Comparison of ENCODE assay signal across 19 cellular contexts in the genomic region with DNA sequence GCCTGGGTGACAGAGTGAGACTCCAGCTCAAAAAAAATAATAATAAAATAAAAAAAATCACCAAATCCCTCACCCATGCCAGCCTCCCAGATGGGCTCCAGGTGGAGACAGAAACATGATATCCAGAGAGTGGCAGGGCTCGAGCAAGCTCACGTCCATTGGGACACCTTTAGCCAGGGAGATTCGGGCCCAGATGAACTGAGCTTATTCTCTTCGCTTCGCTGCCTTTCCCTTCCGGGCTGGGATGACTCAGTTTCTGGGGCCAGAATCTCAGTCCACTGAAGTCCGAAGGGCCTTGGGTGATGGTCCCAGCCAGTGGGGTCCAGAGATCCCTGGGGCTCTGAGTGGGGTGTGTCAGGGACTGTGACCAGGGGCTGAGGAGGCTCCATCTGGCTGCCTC. TPM values are rescaled to one million over a fixed set of nuclear protein-coding genes. Genes with fewer than 3 reads are reported as not detected.
A peak's percentile ranks its signal among the peaks of the same experiment; 100 is the strongest.
DNase-seq lines count a peak whose midpoint lies in the region; ATAC-seq and TF ChIP-seq lines count a peak whose summit lies in the region.
"Had no signal": no experiment of that assay in that cellular context is flagged by ENCODE, and none has a peak within 500 bp of the region (broad histone marks: within the 10 kb centered on the region; RNA-seq: fewer than 3 reads in every experiment).

No MANE protein-coding gene starts in this region.

- H3K27me3 ChIP-seq in foreskin keratinocyte: peaks cover 48% of the 10 kb centered on the region

- POLR2A ChIA-PET in activated CD8-positive, alpha-beta T cell treated with anti-CD3 and anti-CD28 coated beads, Interleukin-2, amount 10 ng/mL, durations not matched to agents 7 days and 5 days (lab: Charles Lee): no interaction called here

- no peaks in the 10 kb centered on the region for H3K4me1 ChIP-seq in foreskin keratinocyte

- peak; percentile 18 for DNase-seq in DMS 273 treated with DMSO at 0.1 percent for 48 hours (lab: John Stamatoyannopoulos, UW)
- DNase-seq in NCI-H2171 (lab: John Stamatoyannopoulos, UW): peak; percentile 92
- DNase-seq in foreskin keratinocyte: no peak
- DNase-seq in renal cortical epithelial cell (ENCODE audit: low read depth): peak; percentile 67
- no peak for DNase-seq in activated CD8-positive, alpha-beta T cell treated with anti-CD3 and anti-CD28 coated beads, Interleukin-2, amount 10 ng/mL, durations not matched to agents 7 days and 5 days
- DNase-seq: AML-193, EL, HCEC 1CT, NCI-H1105, NCI-H2081, NCI-H510A treated with DMSO at 0.1 percent for 48 hours, PC-3, SW 1271 had no signal

- no peaks in the 10 kb centered on the region for H3K4me1 Mint-ChIP-seq in activated CD8-positive, alpha-beta T cell treated with anti-CD3 and anti-CD28 coated beads, Interleukin-2, amount 10 ng/mL, durations not matched to agents 7 days and 5 days (ENCODE audit: low read depth)
- H3K4me1 Mint-ChIP-seq: CD14-positive monocyte, GM23338 had no signal

- H3K9me3 Mint-ChIP-seq in activated CD8-positive, alpha-beta T cell treated with anti-CD3 and anti-CD28 coated beads, Interleukin-2, amount 10 ng/mL, durations not matched to agents 7 days and 5 days (ENCODE audit: insufficient read depth): no peaks in the 10 kb centered on the region

- H3K4me3 Mint-ChIP-seq in activated CD8-positive, alpha-beta T cell treated with anti-CD3 and anti-CD28 coated beads, Interleukin-2, amount 10 ng/mL, durations not matched to agents 7 days and 5 days: no peak overlapping the region
- H3K4me3 Mint-ChIP-seq: CD14-positive monocyte, GM23338 had no signal

- CTCF ChIA-PET in activated CD8-positive, alpha-beta T cell treated with anti-CD3 and anti-CD28 coated beads, Interleukin-2, amount 10 ng/mL, durations not matched to agents 7 days and 5 days (lab: Charles Lee): no interaction called here

- ATAC-seq in foreskin keratinocyte (no peak), GM21367 (IDR thresholded peaks at IDR 0.05; ENCODE audit: unreplicated experiment) (no peak), HG03039 (IDR thresholded peaks at IDR 0.05; ENCODE audit: unreplicated experiment) (no peak)
- ATAC-seq in activated CD8-positive, alpha-beta T cell treated with anti-CD3 and anti-CD28 coated beads, Interleukin-2, amount 10 ng/mL, durations not matched to agents 7 days and 5 days: no peak
- ATAC-seq: GM23338, K562, PC-3 had no signal

- no peaks in the 10 kb centered on the region for H3K36me3 Mint-ChIP-seq in activated CD8-positive, alpha-beta T cell treated with anti-CD3 and anti-CD28 coated beads, Interleukin-2, amount 10 ng/mL, durations not matched to agents 7 days and 5 days (ENCODE audit: low read depth)
- H3K36me3 Mint-ChIP-seq: CD14-positive monocyte had no signal

- peak; percentile 8 for TF ChIP-seq CTCF in foreskin keratinocyte (conservative IDR thresholded peaks at IDR 0.05)

- no peak overlapping the region for H3K27ac Mint-ChIP-seq in activated CD8-positive, alpha-beta T cell treated with anti-CD3 and anti-CD28 coated beads, Interleukin-2, amount 10 ng/mL, durations not matched to agents 7 days and 5 days
- H3K27ac Mint-ChIP-seq: CD14-positive monocyte, GM23338 had no signal

- no peak overlapping the region for H3K27ac ChIP-seq in foreskin keratinocyte

- peaks cover 4% of the 10 kb centered on the region for H3K27me3 Mint-ChIP-seq in activated CD8-positive, alpha-beta T cell treated with anti-CD3 and anti-CD28 coated beads, Interleukin-2, amount 10 ng/mL, durations not matched to agents 7 days and 5 days (ENCODE audit: low read depth)

RNA-seq across cellular contexts. Expression of a gene that starts 23.0 kb away (rescaled TPM):
- 3.0 and 5.4 TPM in 2 replicates for total RNA-seq in foreskin keratinocyte
- polyA plus RNA-seq in foreskin keratinocyte: 2.1 and 4.4 TPM in 2 replicates
- 0.25 and 13.5 TPM in 2 replicates for total RNA-seq in renal cortical epithelial cell
- not detected for total RNA-seq in activated CD8-positive, alpha-beta T cell treated with anti-CD3 and anti-CD28 coated beads, Interleukin-2, amount 10 ng/mL, durations not matched to agents 7 days and 5 days
- total RNA-seq: SK-MEL-5 had no signal
- polyA plus RNA-seq: CD14-positive monocyte, GM23338 had no signal

Comparison
In these comparisons a context has a peak if more than half of its experiments do, and no peak if none do; other contexts are left out.
1. DNase-seq: peak in DMS 273 treated with DMSO at 0.1 percent for 48 hours (single experiment), NCI-H2171 (single experiment) and renal cortical epithelial cell (single experiment); none in foreskin keratinocyte (0 of 2) and activated CD8-positive, alpha-beta T cell treated with anti-CD3 and anti-CD28 coated beads, Interleukin-2, amount 10 ng/mL, durations not matched to agents 7 days and 5 days (single experiment).